9 cellular contexts compared by ENCODE assay signal in genomic region chr15:67124911-67125588, GRCh38. TPM values are rescaled to one million over a fixed set of nuclear protein-coding genes. Genes with fewer than 3 reads are reported as not detected.
DNase-seq lines count a peak whose midpoint lies in the region; ATAC-seq and TF ChIP-seq lines count a peak whose summit lies in the region.
"Had no signal": no experiment of that assay in that cellular context is flagged by ENCODE, and none has a peak within 500 bp of the region (broad histone marks: within the 10 kb centered on the region; RNA-seq: fewer than 3 reads in every experiment).

No MANE protein-coding gene starts in this region.

- in situ Hi-C loops in GM13977 (cut with MboI; ENCODE audit: low pct_unique_long_range_greater_than_20kb, low sequenced_read_pairs, unreplicated experiment): no loop called here

- peaks cover 79% of the 10 kb centered on the region for H3K4me1 Mint-ChIP-seq in T-helper 1 cell treated with Interleukin-12 subunit alpha and Interleukin-12 subunit beta and Interleukin-4 antibody, amounts not matched to agents 30 μg/mL and 1 μg/mL, for 36 hours (ENCODE audit: low read depth)
- peaks cover 53% of the 10 kb centered on the region for H3K4me1 Mint-ChIP-seq in memory B cell

- intact Hi-C loops in ascending aorta (cut with DNase I): loop anchor here (1.0 to 5.0 kb wide), 2 partner anchors 25 to 78 kb away; no protein-coding TSS in a partner anchor

- peaks cover 39% of the 10 kb centered on the region for H3K36me3 Mint-ChIP-seq in T-helper 1 cell treated with Interleukin-12 subunit alpha and Interleukin-12 subunit beta and Interleukin-4 antibody, amounts not matched to agents 30 μg/mL and 1 μg/mL, for 36 hours (ENCODE audit: low read depth)
- peaks cover 5% of the 10 kb centered on the region for H3K36me3 Mint-ChIP-seq in memory B cell

- peak overlapping the region; percentile 86 to 87 for H3K27ac ChIP-seq in ascending aorta
- peak overlapping the region; percentile 55 for H3K27ac ChIP-seq in thymus (ENCODE audit: low read depth)
- H3K27ac ChIP-seq: KMS-11 had no signal

- H3K27ac Mint-ChIP-seq in T-helper 1 cell treated with Interleukin-12 subunit alpha and Interleukin-12 subunit beta and Interleukin-4 antibody, amounts not matched to agents 30 μg/mL and 1 μg/mL, for 36 hours: peak overlapping the region; percentile 76
- H3K27ac Mint-ChIP-seq in memory B cell: peak overlapping the region; percentile 97

- H3K36me3 ChIP-seq in ascending aorta: no peaks in the 10 kb centered on the region
- peaks cover 5% of the 10 kb centered on the region for H3K36me3 ChIP-seq in thymus (ENCODE audit: control insufficient read depth, insufficient read depth)

- no peaks in the 10 kb centered on the region for H3K27me3 Mint-ChIP-seq in T-helper 1 cell treated with Interleukin-12 subunit alpha and Interleukin-12 subunit beta and Interleukin-4 antibody, amounts not matched to agents 30 μg/mL and 1 μg/mL, for 36 hours (ENCODE audit: low read depth)
- H3K27me3 Mint-ChIP-seq in memory B cell: no peaks in the 10 kb centered on the region

- H3K4me3 ChIP-seq in ascending aorta (no peak overlapping the region), thymus (ENCODE audit: low read length) (no peak overlapping the region)

- H3K4me1 ChIP-seq in ascending aorta: peaks cover 22 to 54% of the 10 kb centered on the region in 2 donors
- peaks cover 7% of the 10 kb centered on the region for H3K4me1 ChIP-seq in thymus (ENCODE audit: control insufficient read depth, insufficient read depth, low read length)

- no peak for ATAC-seq in memory B cell (ENCODE audit: low read depth)

- H3K27me3 ChIP-seq in ascending aorta: no peaks in the 10 kb centered on the region
- no peaks in the 10 kb centered on the region for H3K27me3 ChIP-seq in thymus (ENCODE audit: control insufficient read depth, insufficient read depth)

- no peak for DNase-seq in T-helper 1 cell
- no peak for DNase-seq in ascending aorta (ENCODE audit: low spot score in 2 of 2)
- DNase-seq in memory B cell (ENCODE audit: low spot score in 2 of 2): no peak
- DNase-seq in NCI-H2171 (lab: John Stamatoyannopoulos, UW): no peak
- DNase-seq in NCI-H2196 treated with DMSO at 0.1 percent for 48 hours (lab: John Stamatoyannopoulos, UW; ENCODE audit: unreplicated experiment): no peak
- DNase-seq in GM13977 (ENCODE audit: low spot score): no peak

- H3K9me3 Mint-ChIP-seq in T-helper 1 cell treated with Interleukin-12 subunit alpha and Interleukin-12 subunit beta and Interleukin-4 antibody, amounts not matched to agents 30 μg/mL and 1 μg/mL, for 36 hours: no peaks in the 10 kb centered on the region
- no peaks in the 10 kb centered on the region for H3K9me3 Mint-ChIP-seq in memory B cell

- no peak overlapping the region for H3K4me3 Mint-ChIP-seq in T-helper 1 cell treated with Interleukin-12 subunit alpha and Interleukin-12 subunit beta and Interleukin-4 antibody, amounts not matched to agents 30 μg/mL and 1 μg/mL, for 36 hours
- H3K4me3 Mint-ChIP-seq in memory B cell: no peak overlapping the region

- WGBS in thymus: 82% methylated on average over 13 of the region's 13 CpGs

- H3K9me3 ChIP-seq in ascending aorta: no peaks in the 10 kb centered on the region
- H3K9me3 ChIP-seq in thymus (ENCODE audit: control insufficient read depth): no peaks in the 10 kb centered on the region

- TF ChIP-seq CTCF in ascending aorta (IDR thresholded peaks at IDR 0.05): no peak
- no peak for TF ChIP-seq CTCF in GM13977 (IDR thresholded peaks at IDR 0.05; ENCODE audit: extremely low read depth, insufficient read depth, missing control alignments)

RNA-seq across cellular contexts. Expression of gene SMAD3, which starts 59.6 kb away (rescaled TPM):
- 89.3 TPM for total RNA-seq in ascending aorta
- polyA plus RNA-seq in thymus: 21.6 TPM
